1 cellular context compared by ENCODE assay signal in the genomic region with DNA sequence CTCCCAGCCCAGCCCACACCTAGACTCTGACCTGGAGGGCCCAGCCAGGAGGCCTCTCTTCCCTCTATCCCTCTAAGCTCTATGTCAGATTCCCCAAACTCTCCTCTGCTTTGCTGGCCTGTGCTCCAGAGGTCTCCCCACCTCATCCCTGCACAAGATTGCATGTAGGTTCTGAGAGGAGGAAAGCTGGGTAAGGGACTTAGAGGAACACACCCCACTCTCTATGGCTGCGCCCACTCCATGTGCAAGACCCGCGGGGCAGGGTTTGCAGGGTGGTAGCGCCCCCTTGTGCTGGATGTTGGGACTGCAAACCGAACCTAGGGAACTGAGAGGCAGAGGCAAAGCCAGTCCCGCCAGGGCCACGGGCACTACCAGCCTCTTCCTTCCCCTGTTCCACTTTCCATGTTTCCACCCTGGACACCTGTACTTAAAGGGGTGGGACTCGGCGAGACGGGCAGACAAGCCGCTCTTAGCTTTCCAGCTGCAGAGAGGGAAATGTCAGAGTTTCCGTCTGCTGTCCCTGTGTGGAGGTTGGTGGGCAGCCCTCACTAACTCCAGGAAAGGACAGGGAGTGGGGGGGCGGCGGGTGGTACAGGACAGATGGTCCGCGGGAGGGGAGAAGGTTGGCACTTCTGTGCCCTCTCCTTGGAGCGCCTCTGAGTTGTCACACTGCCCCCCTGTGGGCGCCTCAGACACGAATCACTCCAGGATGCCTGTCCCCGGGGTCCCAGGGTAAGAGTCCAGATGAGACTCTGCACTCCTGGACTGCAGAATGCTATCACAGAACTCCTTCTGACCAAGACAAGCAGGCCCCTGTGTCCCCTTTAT.
TF ChIP-seq lines count a peak whose summit lies in the region.

No MANE protein-coding gene starts in this region.

TF ChIP-seq in HepG2, 621 proteins besides CTCF, POLR2A, EP300 and RAD21 (continues in another document):
- no peak for TF ChIP-seq ZNF615 (CRISPR knock-in tag; IDR thresholded peaks at IDR 0.05; ENCODE audit: borderline replicate concordance)
- TF ChIP-seq ZNF644 (CRISPR knock-in tag; IDR thresholded peaks at IDR 0.05; ENCODE audit: low read depth), result peak; percentile 91
- TF ChIP-seq PITX1 (CRISPR knock-in tag; IDR thresholded peaks at IDR 0.05), result peak; percentile 88; the same call in 1 of the 2 replicates
- TF ChIP-seq, protein P1, sequence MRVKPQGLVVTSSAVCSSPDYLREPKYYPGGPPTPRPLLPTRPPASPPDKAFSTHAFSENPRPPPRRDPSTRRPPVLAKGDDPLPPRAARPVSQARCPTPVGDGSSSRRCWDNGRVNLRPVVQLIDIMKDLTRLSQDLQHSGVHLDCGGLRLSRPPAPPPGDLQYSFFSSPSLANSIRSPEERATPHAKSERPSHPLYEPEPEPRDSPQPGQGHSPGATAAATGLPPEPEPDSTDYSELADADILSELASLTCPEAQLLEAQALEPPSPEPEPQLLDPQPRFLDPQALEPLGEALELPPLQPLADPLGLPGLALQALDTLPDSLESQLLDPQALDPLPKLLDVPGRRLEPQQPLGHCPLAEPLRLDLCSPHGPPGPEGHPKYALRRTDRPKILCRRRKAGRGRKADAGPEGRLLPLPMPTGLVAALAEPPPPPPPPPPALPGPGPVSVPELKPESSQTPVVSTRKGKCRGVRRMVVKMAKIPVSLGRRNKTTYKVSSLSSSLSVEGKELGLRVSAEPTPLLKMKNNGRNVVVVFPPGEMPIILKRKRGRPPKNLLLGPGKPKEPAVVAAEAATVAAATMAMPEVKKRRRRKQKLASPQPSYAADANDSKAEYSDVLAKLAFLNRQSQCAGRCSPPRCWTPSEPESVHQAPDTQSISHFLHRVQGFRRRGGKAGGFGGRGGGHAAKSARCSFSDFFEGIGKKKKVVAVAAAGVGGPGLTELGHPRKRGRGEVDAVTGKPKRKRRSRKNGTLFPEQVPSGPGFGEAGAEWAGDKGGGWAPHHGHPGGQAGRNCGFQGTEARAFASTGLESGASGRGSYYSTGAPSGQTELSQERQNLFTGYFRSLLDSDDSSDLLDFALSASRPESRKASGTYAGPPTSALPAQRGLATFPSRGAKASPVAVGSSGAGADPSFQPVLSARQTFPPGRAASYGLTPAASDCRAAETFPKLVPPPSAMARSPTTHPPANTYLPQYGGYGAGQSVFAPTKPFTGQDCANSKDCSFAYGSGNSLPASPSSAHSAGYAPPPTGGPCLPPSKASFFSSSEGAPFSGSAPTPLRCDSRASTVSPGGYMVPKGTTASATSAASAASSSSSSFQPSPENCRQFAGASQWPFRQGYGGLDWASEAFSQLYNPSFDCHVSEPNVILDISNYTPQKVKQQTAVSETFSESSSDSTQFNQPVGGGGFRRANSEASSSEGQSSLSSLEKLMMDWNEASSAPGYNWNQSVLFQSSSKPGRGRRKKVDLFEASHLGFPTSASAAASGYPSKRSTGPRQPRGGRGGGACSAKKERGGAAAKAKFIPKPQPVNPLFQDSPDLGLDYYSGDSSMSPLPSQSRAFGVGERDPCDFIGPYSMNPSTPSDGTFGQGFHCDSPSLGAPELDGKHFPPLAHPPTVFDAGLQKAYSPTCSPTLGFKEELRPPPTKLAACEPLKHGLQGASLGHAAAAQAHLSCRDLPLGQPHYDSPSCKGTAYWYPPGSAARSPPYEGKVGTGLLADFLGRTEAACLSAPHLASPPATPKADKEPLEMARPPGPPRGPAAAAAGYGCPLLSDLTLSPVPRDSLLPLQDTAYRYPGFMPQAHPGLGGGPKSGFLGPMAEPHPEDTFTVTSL (CRISPR knock-in tag; IDR thresholded peaks at IDR 0.05; ENCODE audit: borderline replicate concordance), result no peak
- no peak for TF ChIP-seq ZNF7 (CRISPR knock-in tag; IDR thresholded peaks at IDR 0.05)
- no peak for TF ChIP-seq ZNF549 (CRISPR knock-in tag; IDR thresholded peaks at IDR 0.05)
- TF ChIP-seq ZNF225 (CRISPR knock-in tag; IDR thresholded peaks at IDR 0.05), result peak; percentile 89
- peak; percentile 70; the same call in 1 of the 2 replicates for TF ChIP-seq ZNF121 (CRISPR knock-in tag; IDR thresholded peaks at IDR 0.05)
- TF ChIP-seq ZNF550 (CRISPR knock-in tag; IDR thresholded peaks at IDR 0.05; ENCODE audit: borderline replicate concordance), result peak; percentile 92
- no peak for TF ChIP-seq CBX2 (IDR thresholded peaks at IDR 0.05; ENCODE audit: low read depth, low read length)
- TF ChIP-seq CBX2 (CRISPR knock-in tag; IDR thresholded peaks at IDR 0.05; ENCODE audit: low read depth), result no peak; the same call in 1 of the 2 replicates
- TF ChIP-seq, protein P2, sequence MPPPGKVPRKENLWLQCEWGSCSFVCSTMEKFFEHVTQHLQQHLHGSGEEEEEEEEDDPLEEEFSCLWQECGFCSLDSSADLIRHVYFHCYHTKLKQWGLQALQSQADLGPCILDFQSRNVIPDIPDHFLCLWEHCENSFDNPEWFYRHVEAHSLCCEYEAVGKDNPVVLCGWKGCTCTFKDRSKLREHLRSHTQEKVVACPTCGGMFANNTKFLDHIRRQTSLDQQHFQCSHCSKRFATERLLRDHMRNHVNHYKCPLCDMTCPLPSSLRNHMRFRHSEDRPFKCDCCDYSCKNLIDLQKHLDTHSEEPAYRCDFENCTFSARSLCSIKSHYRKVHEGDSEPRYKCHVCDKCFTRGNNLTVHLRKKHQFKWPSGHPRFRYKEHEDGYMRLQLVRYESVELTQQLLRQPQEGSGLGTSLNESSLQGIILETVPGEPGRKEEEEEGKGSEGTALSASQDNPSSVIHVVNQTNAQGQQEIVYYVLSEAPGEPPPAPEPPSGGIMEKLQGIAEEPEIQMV (CRISPR knock-in tag; IDR thresholded peaks at IDR 0.05; ENCODE audit: low read depth), result peak; percentile 94
- TF ChIP-seq THYN1 (CRISPR knock-in tag; IDR thresholded peaks at IDR 0.05; ENCODE audit: borderline replicate concordance, low read depth), result 0 out of 2 replicates have a peak, but pooled peaks have one; percentile 97
- peak; percentile 70; the same call in 1 of the 2 replicates for TF ChIP-seq RXRB (CRISPR knock-in tag; IDR thresholded peaks at IDR 0.05; ENCODE audit: borderline replicate concordance)
- peak; percentile 93 for TF ChIP-seq TARDBP (CRISPR knock-in tag; IDR thresholded peaks at IDR 0.05)
- 0 out of 2 replicates have a peak, but pooled peaks have one; percentile 24 for TF ChIP-seq ZKSCAN5 (CRISPR knock-in tag; IDR thresholded peaks at IDR 0.05)
- peak; percentile 85 for TF ChIP-seq GATAD2A (CRISPR knock-in tag; IDR thresholded peaks at IDR 0.05)
- peak; percentile 94; the same call in 1 of the 2 replicates for TF ChIP-seq ZNF136 (CRISPR knock-in tag; IDR thresholded peaks at IDR 0.05; ENCODE audit: low read depth)
- TF ChIP-seq, protein P3, sequence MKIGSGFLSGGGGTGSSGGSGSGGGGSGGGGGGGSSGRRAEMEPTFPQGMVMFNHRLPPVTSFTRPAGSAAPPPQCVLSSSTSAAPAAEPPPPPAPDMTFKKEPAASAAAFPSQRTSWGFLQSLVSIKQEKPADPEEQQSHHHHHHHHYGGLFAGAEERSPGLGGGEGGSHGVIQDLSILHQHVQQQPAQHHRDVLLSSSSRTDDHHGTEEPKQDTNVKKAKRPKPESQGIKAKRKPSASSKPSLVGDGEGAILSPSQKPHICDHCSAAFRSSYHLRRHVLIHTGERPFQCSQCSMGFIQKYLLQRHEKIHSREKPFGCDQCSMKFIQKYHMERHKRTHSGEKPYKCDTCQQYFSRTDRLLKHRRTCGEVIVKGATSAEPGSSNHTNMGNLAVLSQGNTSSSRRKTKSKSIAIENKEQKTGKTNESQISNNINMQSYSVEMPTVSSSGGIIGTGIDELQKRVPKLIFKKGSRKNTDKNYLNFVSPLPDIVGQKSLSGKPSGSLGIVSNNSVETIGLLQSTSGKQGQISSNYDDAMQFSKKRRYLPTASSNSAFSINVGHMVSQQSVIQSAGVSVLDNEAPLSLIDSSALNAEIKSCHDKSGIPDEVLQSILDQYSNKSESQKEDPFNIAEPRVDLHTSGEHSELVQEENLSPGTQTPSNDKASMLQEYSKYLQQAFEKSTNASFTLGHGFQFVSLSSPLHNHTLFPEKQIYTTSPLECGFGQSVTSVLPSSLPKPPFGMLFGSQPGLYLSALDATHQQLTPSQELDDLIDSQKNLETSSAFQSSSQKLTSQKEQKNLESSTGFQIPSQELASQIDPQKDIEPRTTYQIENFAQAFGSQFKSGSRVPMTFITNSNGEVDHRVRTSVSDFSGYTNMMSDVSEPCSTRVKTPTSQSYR (CRISPR knock-in tag; IDR thresholded peaks at IDR 0.05; ENCODE audit: borderline replicate concordance), result no peak
- TF ChIP-seq, protein P4, sequence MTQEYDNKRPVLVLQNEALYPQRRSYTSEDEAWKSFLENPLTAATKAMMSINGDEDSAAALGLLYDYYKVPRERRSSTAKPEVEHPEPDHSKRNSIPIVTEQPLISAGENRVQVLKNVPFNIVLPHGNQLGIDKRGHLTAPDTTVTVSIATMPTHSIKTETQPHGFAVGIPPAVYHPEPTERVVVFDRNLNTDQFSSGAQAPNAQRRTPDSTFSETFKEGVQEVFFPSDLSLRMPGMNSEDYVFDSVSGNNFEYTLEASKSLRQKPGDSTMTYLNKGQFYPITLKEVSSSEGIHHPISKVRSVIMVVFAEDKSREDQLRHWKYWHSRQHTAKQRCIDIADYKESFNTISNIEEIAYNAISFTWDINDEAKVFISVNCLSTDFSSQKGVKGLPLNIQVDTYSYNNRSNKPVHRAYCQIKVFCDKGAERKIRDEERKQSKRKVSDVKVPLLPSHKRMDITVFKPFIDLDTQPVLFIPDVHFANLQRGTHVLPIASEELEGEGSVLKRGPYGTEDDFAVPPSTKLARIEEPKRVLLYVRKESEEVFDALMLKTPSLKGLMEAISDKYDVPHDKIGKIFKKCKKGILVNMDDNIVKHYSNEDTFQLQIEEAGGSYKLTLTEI (CRISPR knock-in tag; conservative IDR thresholded peaks at IDR 0.05), result no peak
- TF ChIP-seq, protein P5, sequence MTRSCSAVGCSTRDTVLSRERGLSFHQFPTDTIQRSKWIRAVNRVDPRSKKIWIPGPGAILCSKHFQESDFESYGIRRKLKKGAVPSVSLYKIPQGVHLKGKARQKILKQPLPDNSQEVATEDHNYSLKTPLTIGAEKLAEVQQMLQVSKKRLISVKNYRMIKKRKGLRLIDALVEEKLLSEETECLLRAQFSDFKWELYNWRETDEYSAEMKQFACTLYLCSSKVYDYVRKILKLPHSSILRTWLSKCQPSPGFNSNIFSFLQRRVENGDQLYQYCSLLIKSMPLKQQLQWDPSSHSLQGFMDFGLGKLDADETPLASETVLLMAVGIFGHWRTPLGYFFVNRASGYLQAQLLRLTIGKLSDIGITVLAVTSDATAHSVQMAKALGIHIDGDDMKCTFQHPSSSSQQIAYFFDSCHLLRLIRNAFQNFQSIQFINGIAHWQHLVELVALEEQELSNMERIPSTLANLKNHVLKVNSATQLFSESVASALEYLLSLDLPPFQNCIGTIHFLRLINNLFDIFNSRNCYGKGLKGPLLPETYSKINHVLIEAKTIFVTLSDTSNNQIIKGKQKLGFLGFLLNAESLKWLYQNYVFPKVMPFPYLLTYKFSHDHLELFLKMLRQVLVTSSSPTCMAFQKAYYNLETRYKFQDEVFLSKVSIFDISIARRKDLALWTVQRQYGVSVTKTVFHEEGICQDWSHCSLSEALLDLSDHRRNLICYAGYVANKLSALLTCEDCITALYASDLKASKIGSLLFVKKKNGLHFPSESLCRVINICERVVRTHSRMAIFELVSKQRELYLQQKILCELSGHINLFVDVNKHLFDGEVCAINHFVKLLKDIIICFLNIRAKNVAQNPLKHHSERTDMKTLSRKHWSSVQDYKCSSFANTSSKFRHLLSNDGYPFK (CRISPR knock-in tag; IDR thresholded peaks at IDR 0.05; ENCODE audit: borderline replicate concordance), result peak; percentile 89
- TF ChIP-seq, protein P6, sequence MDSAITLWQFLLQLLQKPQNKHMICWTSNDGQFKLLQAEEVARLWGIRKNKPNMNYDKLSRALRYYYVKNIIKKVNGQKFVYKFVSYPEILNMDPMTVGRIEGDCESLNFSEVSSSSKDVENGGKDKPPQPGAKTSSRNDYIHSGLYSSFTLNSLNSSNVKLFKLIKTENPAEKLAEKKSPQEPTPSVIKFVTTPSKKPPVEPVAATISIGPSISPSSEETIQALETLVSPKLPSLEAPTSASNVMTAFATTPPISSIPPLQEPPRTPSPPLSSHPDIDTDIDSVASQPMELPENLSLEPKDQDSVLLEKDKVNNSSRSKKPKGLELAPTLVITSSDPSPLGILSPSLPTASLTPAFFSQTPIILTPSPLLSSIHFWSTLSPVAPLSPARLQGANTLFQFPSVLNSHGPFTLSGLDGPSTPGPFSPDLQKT (CRISPR knock-in tag; IDR thresholded peaks at IDR 0.05; ENCODE audit: borderline replicate concordance), result no peak
- TF ChIP-seq NBN (conservative IDR thresholded peaks at IDR 0.05), result no peak
- peak; percentile 55; the same call in 1 of the 2 replicates for TF ChIP-seq NR2C2 (CRISPR knock-in tag; IDR thresholded peaks at IDR 0.05; ENCODE audit: borderline replicate concordance)
- TF ChIP-seq MZF1 (CRISPR knock-in tag; IDR thresholded peaks at IDR 0.05; ENCODE audit: borderline replicate concordance), result no peak
- TF ChIP-seq, protein P7, sequence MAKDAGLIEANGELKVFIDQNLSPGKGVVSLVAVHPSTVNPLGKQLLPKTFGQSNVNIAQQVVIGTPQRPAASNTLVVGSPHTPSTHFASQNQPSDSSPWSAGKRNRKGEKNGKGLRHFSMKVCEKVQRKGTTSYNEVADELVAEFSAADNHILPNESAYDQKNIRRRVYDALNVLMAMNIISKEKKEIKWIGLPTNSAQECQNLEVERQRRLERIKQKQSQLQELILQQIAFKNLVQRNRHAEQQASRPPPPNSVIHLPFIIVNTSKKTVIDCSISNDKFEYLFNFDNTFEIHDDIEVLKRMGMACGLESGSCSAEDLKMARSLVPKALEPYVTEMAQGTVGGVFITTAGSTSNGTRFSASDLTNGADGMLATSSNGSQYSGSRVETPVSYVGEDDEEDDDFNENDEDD (CRISPR knock-in tag; IDR thresholded peaks at IDR 0.05; ENCODE audit: borderline replicate concordance), result peak; percentile 68
- peak; percentile 69 for TF ChIP-seq PHF8 (CRISPR knock-in tag; IDR thresholded peaks at IDR 0.05)
- TF ChIP-seq, protein P8, sequence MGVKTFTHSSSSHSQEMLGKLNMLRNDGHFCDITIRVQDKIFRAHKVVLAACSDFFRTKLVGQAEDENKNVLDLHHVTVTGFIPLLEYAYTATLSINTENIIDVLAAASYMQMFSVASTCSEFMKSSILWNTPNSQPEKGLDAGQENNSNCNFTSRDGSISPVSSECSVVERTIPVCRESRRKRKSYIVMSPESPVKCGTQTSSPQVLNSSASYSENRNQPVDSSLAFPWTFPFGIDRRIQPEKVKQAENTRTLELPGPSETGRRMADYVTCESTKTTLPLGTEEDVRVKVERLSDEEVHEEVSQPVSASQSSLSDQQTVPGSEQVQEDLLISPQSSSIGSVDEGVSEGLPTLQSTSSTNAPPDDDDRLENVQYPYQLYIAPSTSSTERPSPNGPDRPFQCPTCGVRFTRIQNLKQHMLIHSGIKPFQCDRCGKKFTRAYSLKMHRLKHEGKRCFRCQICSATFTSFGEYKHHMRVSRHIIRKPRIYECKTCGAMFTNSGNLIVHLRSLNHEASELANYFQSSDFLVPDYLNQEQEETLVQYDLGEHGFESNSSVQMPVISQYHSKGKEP (CRISPR knock-in tag; IDR thresholded peaks at IDR 0.05), result peak; percentile 81
- TF ChIP-seq NCOR1 (IDR thresholded peaks at IDR 0.05; ENCODE audit: borderline replicate concordance, low read length), result peak; percentile 49; the same call in 1 of the 2 replicates
- no peak; the same call in 1 of the 2 replicates for TF ChIP-seq NAIF1 (CRISPR knock-in tag; IDR thresholded peaks at IDR 0.05; ENCODE audit: borderline replicate concordance)
- peak; percentile 81 for TF ChIP-seq ARNTL (CRISPR knock-in tag; IDR thresholded peaks at IDR 0.05)
- TF ChIP-seq, protein P9, sequence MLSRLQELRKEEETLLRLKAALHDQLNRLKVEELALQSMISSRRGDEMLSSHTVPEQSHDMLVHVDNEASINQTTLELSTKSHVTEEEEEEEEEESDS (CRISPR knock-in tag; IDR thresholded peaks at IDR 0.05; ENCODE audit: borderline replicate concordance), result peak; percentile 84; the same call in 1 of the 2 replicates
- TF ChIP-seq TGIF2 (CRISPR knock-in tag; IDR thresholded peaks at IDR 0.05), result no peak
- peak; percentile 64; the same call in 1 of the 2 replicates for TF ChIP-seq NCOA1 (CRISPR knock-in tag; IDR thresholded peaks at IDR 0.05)
- TF ChIP-seq REL (CRISPR knock-in tag; conservative IDR thresholded peaks at IDR 0.05), result no peak
- TF ChIP-seq PAX8 (CRISPR knock-in tag; IDR thresholded peaks at IDR 0.05; ENCODE audit: borderline replicate concordance), result peak; percentile 99
- TF ChIP-seq BORCS8-MEF2B (CRISPR knock-in tag; IDR thresholded peaks at IDR 0.05), result peak; percentile 91
